In genomic region chr18:79805211-79805862, GRCh38 we compare ENCODE assay signal across 31 cellular contexts. TPM values are rescaled to one million over a fixed set of nuclear protein-coding genes. Genes with fewer than 3 reads are reported as not detected.
DNase-seq lines count a peak whose midpoint lies in the region; ATAC-seq and TF ChIP-seq lines count a peak whose summit lies in the region.
"Had no signal": no experiment of that assay in that cellular context is flagged by ENCODE, and none has a peak within 500 bp of the region (broad histone marks: within the 10 kb centered on the region; RNA-seq: fewer than 3 reads in every experiment).

No MANE protein-coding gene starts in this region.

- no peaks in the 10 kb centered on the region for H3K36me3 ChIP-seq in OCI-LY7 (ENCODE audit: insufficient read depth, low read length)
- H3K36me3 ChIP-seq: adrenal gland, esophagus muscularis mucosa, HAP-1, heart left ventricle, uterus had no signal

- no peak overlapping the region for H3K4me3 ChIP-seq in OCI-LY7 (ENCODE audit: low read depth, low read length, poor library complexity, severe bottlenecking)
- H3K4me3 ChIP-seq: adrenal gland, body of pancreas, esophagus muscularis mucosa, HAP-1, heart left ventricle, testis, uterus had no signal

- H3K27ac Mint-ChIP-seq in stimulated activated naive CD8-positive, alpha-beta T cell treated with anti-CD3 and anti-CD28 coated beads, Interleukin-15, amount 100 ng/mL, for 72 hours, result no peak overlapping the region
- H3K27ac Mint-ChIP-seq: nephron had no signal

- H3K9me2 ChIP-seq in OCI-LY7 (ENCODE audit: insufficient read depth, low read length), result no peaks in the 10 kb centered on the region

- H3K4me2 ChIP-seq in OCI-LY7 (ENCODE audit: low read length), result no peak overlapping the region
- H3K4me2 ChIP-seq: KMS-11 had no signal

- no peaks in the 10 kb centered on the region for H3K79me2 ChIP-seq in OCI-LY7 (ENCODE audit: insufficient read depth, low read depth, low read length)

- H3K4me1 Mint-ChIP-seq in stimulated activated naive CD8-positive, alpha-beta T cell treated with anti-CD3 and anti-CD28 coated beads, Interleukin-15, amount 100 ng/mL, for 72 hours, result peaks cover 11% of the 10 kb centered on the region

- no peak overlapping the region for H2AFZ ChIP-seq in OCI-LY7 (ENCODE audit: low read length)

- no peak overlapping the region for H3K27ac ChIP-seq in OCI-LY7 (ENCODE audit: low read depth, low read length, poor library complexity, severe bottlenecking)
- H3K27ac ChIP-seq: adrenal gland, body of pancreas, esophagus muscularis mucosa, heart left ventricle, KMS-11, testis, uterus had no signal

- ATAC-seq in stimulated activated naive CD8-positive, alpha-beta T cell treated with anti-CD3 and anti-CD28 coated beads, Interleukin-15, amount 100 ng/mL, for 72 hours, result peak; percentile 52
- no peak for ATAC-seq in stimulated activated naive CD8-positive, alpha-beta T cell treated with anti-CD3 and anti-CD28 coated beads, Interleukin-15, Interleukin-2, amounts not matched to agents 100 U/mL and 50 U/mL, for 24 hours
- no peak for ATAC-seq in esophagus mucosa
- no peak for ATAC-seq in GM19351 (IDR thresholded peaks at IDR 0.05; ENCODE audit: unreplicated experiment)
- no peak for ATAC-seq in HG03175 (IDR thresholded peaks at IDR 0.05; ENCODE audit: unreplicated experiment)
- ATAC-seq: body of pancreas, heart left ventricle had no signal

- intact Hi-C loops in OCI-LY7 (cut with micrococcal nuclease; ENCODE audit: unreplicated experiment), result no loop called here

- H3K9me3 ChIP-seq in OCI-LY7 (ENCODE audit: low read length), result no peaks in the 10 kb centered on the region
- H3K9me3 ChIP-seq: adrenal gland, body of pancreas, esophagus muscularis mucosa, HAP-1, heart left ventricle, testis, uterus had no signal

- H4K20me1 ChIP-seq in OCI-LY7 (ENCODE audit: insufficient read depth, low read length), result no peaks in the 10 kb centered on the region

- TF ChIP-seq CTCF in OCI-LY7 (conservative IDR thresholded peaks at IDR 0.05; ENCODE audit: low read length), result no peak

- no peaks in the 10 kb centered on the region for H3K9me3 Mint-ChIP-seq in stimulated activated naive CD8-positive, alpha-beta T cell treated with anti-CD3 and anti-CD28 coated beads, Interleukin-15, amount 100 ng/mL, for 72 hours

- DNase-seq in stimulated activated naive CD8-positive, alpha-beta T cell treated with anti-CD3 and anti-CD28 coated beads, Interleukin-15, amount 100 ng/mL, for 72 hours, result no peak
- no peak for DNase-seq in stimulated activated naive CD8-positive, alpha-beta T cell treated with anti-CD3 and anti-CD28 coated beads, Interleukin-15, Interleukin-2, amounts not matched to agents 100 U/mL and 50 U/mL, for 24 hours
- peak; percentile 27 for DNase-seq in OCI-LY7 (ENCODE audit: low spot score)
- peak; percentile 68 for DNase-seq in mesenteric fat pad (ENCODE audit: low spot score)
- no peak for DNase-seq in stimulated activated CD4-positive, alpha-beta T cell treated with anti-CD3 and anti-CD28 coated beads, Interleukin-12 subunit alpha, Interleukin-12 subunit beta, amount 100 ng/mL, for 4 hours
- DNase-seq: activated naive CD4-positive, alpha-beta T cell; adrenal gland; AML-193; body of pancreas; dermis blood vessel endothelial cell; DMS153; foreskin fibroblast; NCI-H1417; NCI-H2029 treated with DMSO at 0.1 percent for 48 hours; NCI-H526 treated with DMSO at 0.1 percent for 48 hours; NK-92 treated with Interleukin-12 subunit alpha and Interleukin-12 subunit beta, amount 100 ng/mL, for 24 hours; SHP77 treated with DMSO at 0.1 percent for 48 hours; stimulated activated naive CD4-positive, alpha-beta T cell treated with Interleukin-2 at 50 U/mL for 16 hours; testis; uterus had no signal

- POLR2A ChIA-PET in OCI-LY7 (lab: Charles Lee), result interaction anchor here (0.6 kb wide), 1 partner anchor 51 kb away, joined by 3 read pairs; no protein-coding TSS in a partner anchor

- H3K4me3 Mint-ChIP-seq in stimulated activated naive CD8-positive, alpha-beta T cell treated with anti-CD3 and anti-CD28 coated beads, Interleukin-15, amount 100 ng/mL, for 72 hours, result no peak overlapping the region
- H3K4me3 Mint-ChIP-seq: nephron had no signal

- peaks cover 8% of the 10 kb centered on the region for H3K4me1 ChIP-seq in OCI-LY7 (ENCODE audit: insufficient read depth, low read length, poor library complexity, severe bottlenecking)
- H3K4me1 ChIP-seq: adrenal gland, body of pancreas, esophagus muscularis mucosa, HAP-1, heart left ventricle, testis, uterus had no signal

- no TSS peak for BruUV-seq in OCI-LY7 (replicated peaks; lab: Mats Ljungman, UMichigan)

- H3K27me3 Mint-ChIP-seq in stimulated activated naive CD8-positive, alpha-beta T cell treated with anti-CD3 and anti-CD28 coated beads, Interleukin-15, amount 100 ng/mL, for 72 hours, result peaks cover 3% of the 10 kb centered on the region

- CTCF ChIA-PET in OCI-LY7 (lab: Charles Lee; ENCODE audit: unreplicated experiment), result no interaction called here

RNA-seq across cellular contexts. Expression of gene KCNG2, which starts 7.6 kb away (rescaled TPM):
- not detected in 2 replicates for total RNA-seq in OCI-LY7 (2014; rRNA removed; shearing (Covaris generic))
- total RNA-seq in OCI-LY7 (2022), result not detected in 2 replicates
- 0.51 TPM for total RNA-seq in mesenteric fat pad
- 0.20 TPM for total RNA-seq in esophagus mucosa
- total RNA-seq: A673; body of pancreas; mucosa of gallbladder; T-helper 2 cell treated with Interferon-gamma antibody and Interleukin-4, amounts not matched to agents 100 ng/mL and 5 ng/mL, for 36 hours had no signal

Comparison
In these comparisons a context has a peak if more than half of its experiments do, and no peak if none do; other contexts are left out.
1. DNase-seq: peak in OCI-LY7 (single experiment) and mesenteric fat pad (single experiment); none in stimulated activated naive CD8-positive, alpha-beta T cell treated with anti-CD3 and anti-CD28 coated beads, Interleukin-15, amount 100 ng/mL, for 72 hours (0 of 2), stimulated activated naive CD8-positive, alpha-beta T cell treated with anti-CD3 and anti-CD28 coated beads, Interleukin-15, Interleukin-2, amounts not matched to agents 100 U/mL and 50 U/mL, for 24 hours (single experiment) and stimulated activated CD4-positive, alpha-beta T cell treated with anti-CD3 and anti-CD28 coated beads, Interleukin-12 subunit alpha, Interleukin-12 subunit beta, amount 100 ng/mL, for 4 hours (single experiment).